Comparison of ENCODE assay signal across 8 cellular contexts in genomic region chr12:71686658-71687025, GRCh38. TPM values are rescaled to one million over a fixed set of nuclear protein-coding genes. Genes with fewer than 3 reads are reported as not detected.
DNase-seq lines count a peak whose midpoint lies in the region; ATAC-seq, FAIRE-seq and TF ChIP-seq lines count a peak whose summit lies in the region.

No MANE protein-coding gene starts in this region.

- H3K36me3 Mint-ChIP-seq in activated naive CD8-positive, alpha-beta T cell treated with anti-CD3 and anti-CD28 coated beads, Interleukin-2, amount 50 U/mL, for 24 hours (ENCODE audit: low read depth), result peaks cover 3% of the 10 kb centered on the region

- TF ChIP-seq RAD21 in HepG2 (CRISPR knock-in tag; IDR thresholded peaks at IDR 0.05), result no peak

- under 1% methylated on average over 3 of the region's 3 CpGs for WGBS in HepG2 (ENCODE audit: low lambda C conversion rate)
- 7 to 9% methylated on average over 3 of the region's 3 CpGs for WGBS in upper lobe of left lung, 2 donors

- H3K4me3 Mint-ChIP-seq in activated naive CD8-positive, alpha-beta T cell treated with anti-CD3 and anti-CD28 coated beads, Interleukin-2, amount 50 U/mL, for 24 hours, result peak overlapping the region; percentile 95

- peak overlapping the region; percentile 75 for H2AFZ ChIP-seq in HepG2 (ENCODE audit: low read length)

- H3K79me2 ChIP-seq in HepG2 (ENCODE audit: insufficient read depth, low read length), result peaks cover 9% of the 10 kb centered on the region

- H3K4me1 Mint-ChIP-seq in activated naive CD8-positive, alpha-beta T cell treated with anti-CD3 and anti-CD28 coated beads, Interleukin-2, amount 50 U/mL, for 24 hours, result peaks cover 32% of the 10 kb centered on the region

- no peaks in the 10 kb centered on the region for H3K27me3 Mint-ChIP-seq in activated naive CD8-positive, alpha-beta T cell treated with anti-CD3 and anti-CD28 coated beads, Interleukin-2, amount 50 U/mL, for 24 hours

- H3K27me3 ChIP-seq in HepG2 (ENCODE audit: control insufficient read depth in 1 of 2, insufficient read depth in 2 of 2, low read length in 2 of 2), result no peaks in the 10 kb centered on the region
- no peaks in the 10 kb centered on the region for H3K27me3 ChIP-seq in upper lobe of left lung

- intact Hi-C loops in HepG2 (cut with micrococcal nuclease; ENCODE audit: unreplicated experiment), result loop anchor here (1.0 to 2.0 kb wide), 2 partner anchors 21 to 50 kb away; no protein-coding TSS in a partner anchor

- peak; percentile 45 for FAIRE-seq in H54 (lab: Jason Lieb, UNC)
- FAIRE-seq in HepG2 (lab: Jason Lieb, UNC), result no peak
- no peak for FAIRE-seq in urothelium cell line (lab: Jason Lieb, UNC)

- TF ChIP-seq POLR2A in H54 (IDR thresholded peaks at IDR 0.05; ENCODE audit: low read depth, low read length) (no peak), HepG2 (IDR thresholded peaks at IDR 0.05; ENCODE audit: insufficient read depth in 1 of 2, low read depth in 2 of 2, low read length in 2 of 2) (no peak), upper lobe of left lung (IDR thresholded peaks at IDR 0.05) (no peak)

- H4K20me1 ChIP-seq in HepG2 (ENCODE audit: insufficient read depth, low read length), result no peaks in the 10 kb centered on the region

- no peak for TF ChIP-seq CTCF in 22Rv1 (IDR thresholded peaks at IDR 0.05)
- TF ChIP-seq CTCF in HepG2 (CRISPR knock-in tag; IDR thresholded peaks at IDR 0.05), result no peak
- TF ChIP-seq CTCF in upper lobe of left lung (IDR thresholded peaks at IDR 0.05), result no peak

- TSS peak; percentile 80 for BruUV-seq in HepG2 (replicated peaks; lab: Mats Ljungman, UMichigan)

- POLR2A ChIA-PET in HepG2 (lab: Yijun Ruan, JAX), result interaction anchor here (0.8 to 3.7 kb wide), 17 partner anchors 9 to 248 kb away, joined by 3 to 78 read pairs (median 6); partner anchors contain the start of genes RAB21, THAP2 and ZFC3H1

- H3K27ac Mint-ChIP-seq in activated naive CD8-positive, alpha-beta T cell treated with anti-CD3 and anti-CD28 coated beads, Interleukin-2, amount 50 U/mL, for 24 hours, result peak overlapping the region; percentile 96

- H3K4me3 ChIP-seq in HepG2 (replicated peaks in 1 of 3; ENCODE audit: insufficient read depth in 1 of 3, low read depth in 2 of 3, low read length in 3 of 3), result peak overlapping the region; percentile 73 to 79 (median 73)
- H3K4me3 ChIP-seq in upper lobe of left lung, result peak overlapping the region; percentile 67 to 87 (median 74)

- peak overlapping the region; percentile 92 for H3K27ac ChIP-seq in 22Rv1
- H3K27ac ChIP-seq in HepG2 (ENCODE audit: extremely low read length, insufficient read depth, low read length), result peak overlapping the region; percentile 93
- H3K27ac ChIP-seq in upper lobe of left lung, result peak overlapping the region; percentile 83 to 94 (median 88)

- peaks cover 46% of the 10 kb centered on the region for H3K4me1 ChIP-seq in HepG2 (ENCODE audit: insufficient read depth, low read length)
- peaks cover 8 to 35% (median 22%) of the 10 kb centered on the region in 4 donors for H3K4me1 ChIP-seq in upper lobe of left lung

- CTCF ChIA-PET in HepG2 (lab: Yijun Ruan, JAX; ENCODE audit: low intra/inter-chr PET ratio, low total read pairs), result no interaction called here

- no peak for ATAC-seq in activated naive CD8-positive, alpha-beta T cell treated with anti-CD3 and anti-CD28 coated beads, Interleukin-2, amount 50 U/mL, for 24 hours
- no peak for ATAC-seq in HepG2
- no peak for ATAC-seq in upper lobe of left lung (ENCODE audit: low FRiP score in 2 of 2)

- TF ChIP-seq EP300 in HepG2 (IDR thresholded peaks at IDR 0.05; ENCODE audit: low read depth in 2 of 2, low read length in 2 of 2) (no peak), HepG2 (CRISPR knock-in tag; IDR thresholded peaks at IDR 0.05; ENCODE audit: borderline replicate concordance) (no peak), upper lobe of left lung (IDR thresholded peaks at IDR 0.05) (no peak)

- H3K9me3 Mint-ChIP-seq in activated naive CD8-positive, alpha-beta T cell treated with anti-CD3 and anti-CD28 coated beads, Interleukin-2, amount 50 U/mL, for 24 hours, result no peaks in the 10 kb centered on the region

- H3K9me3 ChIP-seq in HepG2 (ENCODE audit: low read length) (no peaks in the 10 kb centered on the region), upper lobe of left lung (no peaks in the 10 kb centered on the region)

- peak overlapping the region; percentile 99 for H3K4me2 ChIP-seq in HepG2 (ENCODE audit: low read depth, low read length)

- peak overlapping the region; percentile 80 for H3K9ac ChIP-seq in HepG2 (ENCODE audit: insufficient read depth, low read depth, low read length)

- no peaks in the 10 kb centered on the region for H3K36me3 ChIP-seq in HepG2 (replicated peaks in 1 of 2; ENCODE audit: control insufficient read depth in 1 of 2, insufficient read depth in 2 of 2, low read length in 2 of 2)
- no peaks in the 10 kb centered on the region for H3K36me3 ChIP-seq in upper lobe of left lung

- in situ Hi-C loops in HepG2 (cut with HindIII; ENCODE audit: extremely low pct_ligation_motif_present, low pct_unique_long_range_greater_than_20kb), result no loop called here

- DNase-seq in H54 (ENCODE audit: insufficient read length, low spot score) (no peak), HepG2 (ENCODE audit: low spot score) (no peak), upper lobe of left lung (no peak), medulla oblongata (ENCODE audit: extremely low spot score) (no peak), NCI-H2081 (lab: John Stamatoyannopoulos, UW) (no peak), urothelium cell line (ENCODE audit: low spot score) (no peak)
- no peak for DNase-seq in activated naive CD8-positive, alpha-beta T cell treated with anti-CD3 and anti-CD28 coated beads, Interleukin-2, amount 50 U/mL, for 24 hours

RNA-seq across cellular contexts. Expression of gene TMEM19, which starts 0.8 kb away (rescaled TPM):
- total RNA-seq in HepG2 (2016; rRNA removed; fragmentation: Illumina TruSeq; extraction: Trizol) (21.9 and 22.5 TPM in 2 replicates), upper lobe of left lung (10 to 100 TPM in 5 of 6 donors, 1 to 10 TPM in 1; 9.4 to 35.4 (median 20.5) TPM)
- total RNA-seq in HepG2 (2016; cell fraction: cytosol; rRNA removed; fragmentation: Illumina TruSeq; extraction: Trizol; ENCODE audit: low read depth), result 8.4 and 11.1 TPM in 2 replicates
- 24.4 and 24.7 TPM in 2 replicates for total RNA-seq in HepG2 (2016; cell fraction: insoluble cytoplasmic fraction; rRNA removed; fragmentation: Illumina TruSeq; extraction: Trizol)
- 19.4 and 21.7 TPM in 2 replicates for total RNA-seq in HepG2 (2016; cell fraction: membrane; rRNA removed; fragmentation: Illumina TruSeq; extraction: Trizol)
- total RNA-seq in HepG2 (2016; cell fraction: nucleus; rRNA removed; fragmentation: Illumina TruSeq; extraction: Trizol), result 20.6 and 22.2 TPM in 2 replicates
- 12.0 and 16.9 TPM in 2 replicates for polyA plus RNA-seq in HepG2 (2011; rRNA removed)
- polyA plus RNA-seq in HepG2 (2011; cell fraction: cytosol; rRNA removed), result 10.0 and 19.2 TPM in 2 replicates
- 5.6 and 6.0 TPM in 2 replicates for polyA plus RNA-seq in HepG2 (2011; cell fraction: nucleus; rRNA removed)
- 8.1 and 12.4 TPM in 2 replicates for polyA plus RNA-seq in HepG2 (2012)
- 11.2 and 15.2 TPM in 2 replicates for polyA plus RNA-seq in HepG2 (2016; cell fraction: cytosol; fragmentation: Illumina TruSeq; extraction: Trizol; ENCODE audit: low read depth)
- polyA plus RNA-seq in HepG2 (2016; cell fraction: insoluble cytoplasmic fraction; fragmentation: Illumina TruSeq; extraction: Trizol; ENCODE audit: low read depth), result 18.4 and 19.0 TPM in 2 replicates
- 19.6 and 21.1 TPM in 2 replicates for polyA plus RNA-seq in HepG2 (2016; cell fraction: membrane; fragmentation: Illumina TruSeq; extraction: Trizol; ENCODE audit: low read depth)
- 22.5 and 24.5 TPM in 2 replicates for polyA plus RNA-seq in HepG2 (2016; cell fraction: nucleus; fragmentation: Illumina TruSeq; extraction: Trizol; ENCODE audit: insufficient read depth, low read depth)
- polyA minus RNA-seq in HepG2 (2011; rRNA and poly(A)+ RNA removed; ENCODE audit: low replicate concordance), result 22.8 and 43.2 TPM in 2 replicates
- 14.2 and 14.3 TPM in 2 replicates for polyA minus RNA-seq in HepG2 (2011; cell fraction: cytosol; rRNA and poly(A)+ RNA removed)
- polyA minus RNA-seq in HepG2 (2011; cell fraction: nucleus; rRNA and poly(A)+ RNA removed), result 16.7 and 20.8 TPM in 2 replicates

RNA-seq across cellular contexts. Expression of gene THAP2, which starts 22.5 kb away (rescaled TPM):
- total RNA-seq in HepG2 (2016; rRNA removed; fragmentation: Illumina TruSeq; extraction: Trizol) (6.2 and 7.3 TPM in 2 replicates), upper lobe of left lung (1 to 10 TPM; 2.1 to 5.0 (median 3.6) TPM)
- total RNA-seq in HepG2 (2016; cell fraction: cytosol; rRNA removed; fragmentation: Illumina TruSeq; extraction: Trizol; ENCODE audit: low read depth), result 3.0 and 3.9 TPM in 2 replicates
- 5.9 and 7.3 TPM in 2 replicates for total RNA-seq in HepG2 (2016; cell fraction: insoluble cytoplasmic fraction; rRNA removed; fragmentation: Illumina TruSeq; extraction: Trizol)
- total RNA-seq in HepG2 (2016; cell fraction: membrane; rRNA removed; fragmentation: Illumina TruSeq; extraction: Trizol), result 5.3 and 6.1 TPM in 2 replicates
- total RNA-seq in HepG2 (2016; cell fraction: nucleus; rRNA removed; fragmentation: Illumina TruSeq; extraction: Trizol), result 9.9 and 13.4 TPM in 2 replicates
- polyA plus RNA-seq in HepG2 (2011; rRNA removed), result 5.0 and 5.2 TPM in 2 replicates
- polyA plus RNA-seq in HepG2 (2011; cell fraction: cytosol; rRNA removed), result 1.4 and 2.4 TPM in 2 replicates
- 3.8 and 5.8 TPM in 2 replicates for polyA plus RNA-seq in HepG2 (2011; cell fraction: nucleus; rRNA removed)
- 5.1 and 8.6 TPM in 2 replicates for polyA plus RNA-seq in HepG2 (2012)
- 3.0 and 4.3 TPM in 2 replicates for polyA plus RNA-seq in HepG2 (2016; cell fraction: cytosol; fragmentation: Illumina TruSeq; extraction: Trizol; ENCODE audit: low read depth)
- 7.7 and 7.9 TPM in 2 replicates for polyA plus RNA-seq in HepG2 (2016; cell fraction: insoluble cytoplasmic fraction; fragmentation: Illumina TruSeq; extraction: Trizol; ENCODE audit: low read depth)
- polyA plus RNA-seq in HepG2 (2016; cell fraction: membrane; fragmentation: Illumina TruSeq; extraction: Trizol; ENCODE audit: low read depth), result 4.7 and 4.8 TPM in 2 replicates
- 12.1 and 12.4 TPM in 2 replicates for polyA plus RNA-seq in HepG2 (2016; cell fraction: nucleus; fragmentation: Illumina TruSeq; extraction: Trizol; ENCODE audit: insufficient read depth, low read depth)
- polyA minus RNA-seq in HepG2 (2011; rRNA and poly(A)+ RNA removed; ENCODE audit: low replicate concordance), result 2.5 and 2.9 TPM in 2 replicates
- 1.9 and 4.4 TPM in 2 replicates for polyA minus RNA-seq in HepG2 (2011; cell fraction: cytosol; rRNA and poly(A)+ RNA removed)
- 13.9 and 14.5 TPM in 2 replicates for polyA minus RNA-seq in HepG2 (2011; cell fraction: nucleus; rRNA and poly(A)+ RNA removed)

RNA-seq across cellular contexts. Expression of gene ZFC3H1, which starts 23.0 kb away (rescaled TPM):
- total RNA-seq in HepG2 (2016; rRNA removed; fragmentation: Illumina TruSeq; extraction: Trizol), result 8.9 and 17.1 TPM in 2 replicates
- 5.0 and 6.0 TPM in 2 replicates for total RNA-seq in HepG2 (2016; cell fraction: cytosol; rRNA removed; fragmentation: Illumina TruSeq; extraction: Trizol; ENCODE audit: low read depth)
- total RNA-seq in HepG2 (2016; cell fraction: insoluble cytoplasmic fraction; rRNA removed; fragmentation: Illumina TruSeq; extraction: Trizol), result 7.0 and 13.0 TPM in 2 replicates
- 4.6 and 5.9 TPM in 2 replicates for total RNA-seq in HepG2 (2016; cell fraction: membrane; rRNA removed; fragmentation: Illumina TruSeq; extraction: Trizol)
- 73.8 and 77.3 TPM in 2 replicates for total RNA-seq in HepG2 (2016; cell fraction: nucleus; rRNA removed; fragmentation: Illumina TruSeq; extraction: Trizol)
- 31.4 and 38.3 TPM in 2 replicates for polyA plus RNA-seq in HepG2 (2011; rRNA removed)
- polyA plus RNA-seq in HepG2 (2011; cell fraction: cytosol; rRNA removed), result 4.3 and 6.5 TPM in 2 replicates
- polyA plus RNA-seq in HepG2 (2011; cell fraction: nucleus; rRNA removed), result 96.5 and 110 TPM in 2 replicates
- polyA plus RNA-seq in HepG2 (2012), result 19.0 and 21.7 TPM in 2 replicates
- 0.44 and 0.55 TPM in 2 replicates for polyA plus RNA-seq in HepG2 (2016; cell fraction: cytosol; fragmentation: Illumina TruSeq; extraction: Trizol; ENCODE audit: low read depth)
- 7.3 and 8.6 TPM in 2 replicates for polyA plus RNA-seq in HepG2 (2016; cell fraction: insoluble cytoplasmic fraction; fragmentation: Illumina TruSeq; extraction: Trizol; ENCODE audit: low read depth)
- polyA plus RNA-seq in HepG2 (2016; cell fraction: membrane; fragmentation: Illumina TruSeq; extraction: Trizol; ENCODE audit: low read depth), result 1.7 and 1.9 TPM in 2 replicates
- polyA plus RNA-seq in HepG2 (2016; cell fraction: nucleus; fragmentation: Illumina TruSeq; extraction: Trizol; ENCODE audit: insufficient read depth, low read depth), result 99.4 and 110 TPM in 2 replicates
- polyA minus RNA-seq in HepG2 (2011; rRNA and poly(A)+ RNA removed; ENCODE audit: low replicate concordance), result 11.8 and 15.6 TPM in 2 replicates
- 6.1 and 11.4 TPM in 2 replicates for polyA minus RNA-seq in HepG2 (2011; cell fraction: cytosol; rRNA and poly(A)+ RNA removed)
- 208 and 220 TPM in 2 replicates for polyA minus RNA-seq in HepG2 (2011; cell fraction: nucleus; rRNA and poly(A)+ RNA removed)
- 100 to 1,000 TPM in 3 of 6 donors, 10 to 100 TPM in 3; 35.9 to 225 (median 74.1) TPM for total RNA-seq in upper lobe of left lung
